15 cellular contexts compared by ENCODE assay signal in genomic region chr4:1717129-1718094, GRCh38. TPM values are rescaled to one million over a fixed set of nuclear protein-coding genes. Genes with fewer than 3 reads are reported as not detected.
A peak's percentile ranks its signal among the peaks of the same experiment; 100 is the strongest.
DNase-seq lines count a peak whose midpoint lies in the region; ATAC-seq and TF ChIP-seq lines count a peak whose summit lies in the region.
"Had no signal": no experiment of that assay in that cellular context is flagged by ENCODE, and none has a peak within 500 bp of the region (broad histone marks: within the 10 kb centered on the region; RNA-seq: fewer than 3 reads in every experiment).

No MANE protein-coding gene starts in this region.

- H3K27ac ChIP-seq in stomach, result peak overlapping the region; percentile 52 to 97 (median 65)
- H3K27ac ChIP-seq: brain microvascular endothelial cell had no signal

- no peaks in the 10 kb centered on the region for H3K27me3 ChIP-seq in stomach
- H3K27me3 ChIP-seq: brain microvascular endothelial cell had no signal

- H3K9me3 Mint-ChIP-seq in activated T-cell treated with anti-CD3 and anti-CD28 coated beads, Interleukin-2, amount 50 U/mL, for 24 hours, result no peaks in the 10 kb centered on the region
- H3K9me3 Mint-ChIP-seq in dendritic cell treated with granulocyte-macrophage colony-stimulating factor and Interleukin-4, amounts not matched to agents 40 ng/mL and 50 ng/mL, for 4 days, result no peaks in the 10 kb centered on the region
- no peaks in the 10 kb centered on the region for H3K9me3 Mint-ChIP-seq in activated T-cell treated with anti-CD3 and anti-CD28 coated beads, Interleukin-2, amount 50 U/mL, for 4 hours
- H3K9me3 Mint-ChIP-seq: activated naive CD4-positive, alpha-beta T cell treated with anti-CD3 and anti-CD28 coated beads, Interleukin-2, amount 10 ng/mL, durations not matched to agents 7 days and 5 days had no signal

- no peaks in the 10 kb centered on the region for H3K27me3 Mint-ChIP-seq in activated T-cell treated with anti-CD3 and anti-CD28 coated beads, Interleukin-2, amount 50 U/mL, for 24 hours
- no peaks in the 10 kb centered on the region for H3K27me3 Mint-ChIP-seq in dendritic cell treated with granulocyte-macrophage colony-stimulating factor and Interleukin-4, amounts not matched to agents 40 ng/mL and 50 ng/mL, for 4 days
- H3K27me3 Mint-ChIP-seq in activated T-cell treated with anti-CD3 and anti-CD28 coated beads, Interleukin-2, amount 50 U/mL, for 4 hours (ENCODE audit: low read depth), result no peaks in the 10 kb centered on the region
- H3K27me3 Mint-ChIP-seq: activated naive CD4-positive, alpha-beta T cell treated with anti-CD3 and anti-CD28 coated beads, Interleukin-2, amount 10 ng/mL, durations not matched to agents 7 days and 5 days had no signal

- no peak for DNase-seq in activated T-cell treated with anti-CD3 and anti-CD28 coated beads, Interleukin-2, amount 50 U/mL, for 24 hours
- DNase-seq in activated T-cell treated with anti-CD3 and anti-CD28 coated beads for 4 hours (no peak), NCI-H2081 (lab: John Stamatoyannopoulos, UW) (peak; percentile 75 to 93), stomach (no peak), NCI-H2196 treated with DMSO at 0.1 percent for 48 hours (lab: John Stamatoyannopoulos, UW; ENCODE audit: unreplicated experiment) (no peak)
- DNase-seq in activated T-cell treated with anti-CD3 and anti-CD28 coated beads, Interleukin-2, amount 50 U/mL, for 4 hours, result no peak
- DNase-seq: activated naive CD4-positive, alpha-beta T cell treated with anti-CD3 and anti-CD28 coated beads, Interleukin-2, amount 10 ng/mL, durations not matched to agents 7 days and 5 days; brain microvascular endothelial cell; hippocampal formation; left cardiac atrium; NCI-H1092; NCI-H510A; T-helper 1 cell had no signal

- H3K27ac Mint-ChIP-seq in activated T-cell treated with anti-CD3 and anti-CD28 coated beads, Interleukin-2, amount 50 U/mL, for 24 hours, result peak overlapping the region; percentile 68
- H3K27ac Mint-ChIP-seq in dendritic cell treated with granulocyte-macrophage colony-stimulating factor and Interleukin-4, amounts not matched to agents 40 ng/mL and 50 ng/mL, for 4 days, result peak overlapping the region; percentile 74

- TF ChIP-seq EP300 in stomach (IDR thresholded peaks at IDR 0.05), result no peak

- TF ChIP-seq CTCF in stomach (IDR thresholded peaks at IDR 0.05), result no peak

- H3K36me3 Mint-ChIP-seq in activated T-cell treated with anti-CD3 and anti-CD28 coated beads, Interleukin-2, amount 50 U/mL, for 24 hours (ENCODE audit: low read depth), result peaks cover 81% of the 10 kb centered on the region
- H3K36me3 Mint-ChIP-seq in dendritic cell treated with granulocyte-macrophage colony-stimulating factor and Interleukin-4, amounts not matched to agents 40 ng/mL and 50 ng/mL, for 4 days (ENCODE audit: low read depth), result peaks cover 77% of the 10 kb centered on the region
- H3K36me3 Mint-ChIP-seq in activated T-cell treated with anti-CD3 and anti-CD28 coated beads, Interleukin-2, amount 50 U/mL, for 4 hours (ENCODE audit: insufficient read depth), result no peaks in the 10 kb centered on the region

- H3K36me3 ChIP-seq in stomach, result peaks cover 0 to 32% (median 26%) of the 10 kb centered on the region in 4 donors
- H3K36me3 ChIP-seq: brain microvascular endothelial cell had no signal

- H3K4me1 Mint-ChIP-seq in activated T-cell treated with anti-CD3 and anti-CD28 coated beads, Interleukin-2, amount 50 U/mL, for 24 hours (ENCODE audit: low read depth), result peaks cover 53% of the 10 kb centered on the region
- peaks cover 79% of the 10 kb centered on the region for H3K4me1 Mint-ChIP-seq in dendritic cell treated with granulocyte-macrophage colony-stimulating factor and Interleukin-4, amounts not matched to agents 40 ng/mL and 50 ng/mL, for 4 days (ENCODE audit: low read depth)
- H3K4me1 Mint-ChIP-seq in activated T-cell treated with anti-CD3 and anti-CD28 coated beads, Interleukin-2, amount 50 U/mL, for 4 hours (ENCODE audit: low read depth), result peaks cover 46% of the 10 kb centered on the region

- intact Hi-C loops in dendritic cell treated with granulocyte-macrophage colony-stimulating factor and Interleukin-4, amounts not matched to agents 40 ng/mL and 50 ng/mL, for 4 days (cut with micrococcal nuclease), result loop anchor here (10.0 kb wide), 2 partner anchors 133 to 287 kb away; partner anchors contain the start of gene NELFA
- intact Hi-C loops in stomach (cut with DNase I; ENCODE audit: low total_unique reads), result no loop called here

- peaks cover 70 to 87% (median 82%) of the 10 kb centered on the region in 4 donors for H3K4me1 ChIP-seq in stomach

- 80 to 88% (median 85%) methylated on average over 16 to 32 of the region's 32 CpGs for WGBS in stomach, 5 donors

- no peak for TF ChIP-seq POLR2A in stomach (IDR thresholded peaks at IDR 0.05)

- H3K9me3 ChIP-seq in stomach, result no peaks in the 10 kb centered on the region

- H3K4me3 Mint-ChIP-seq in activated T-cell treated with anti-CD3 and anti-CD28 coated beads, Interleukin-2, amount 50 U/mL, for 24 hours, result peak overlapping the region; percentile 15
- H3K4me3 Mint-ChIP-seq in dendritic cell treated with granulocyte-macrophage colony-stimulating factor and Interleukin-4, amounts not matched to agents 40 ng/mL and 50 ng/mL, for 4 days, result no peak overlapping the region
- H3K4me3 Mint-ChIP-seq in activated T-cell treated with anti-CD3 and anti-CD28 coated beads, Interleukin-2, amount 50 U/mL, for 4 hours, result no peak overlapping the region
- H3K4me3 Mint-ChIP-seq: activated naive CD4-positive, alpha-beta T cell treated with anti-CD3 and anti-CD28 coated beads, Interleukin-2, amount 10 ng/mL, durations not matched to agents 7 days and 5 days had no signal

- no peak for ATAC-seq in activated T-cell treated with anti-CD3 and anti-CD28 coated beads, Interleukin-2, amount 50 U/mL, for 4 hours
- no peak for ATAC-seq in GM18511 (IDR thresholded peaks at IDR 0.05; ENCODE audit: unreplicated experiment)
- ATAC-seq: left cardiac atrium had no signal

- H3K4me3 ChIP-seq in stomach, result peak overlapping the region in 1 of 4 donors; percentile 6

RNA-seq across cellular contexts. Expression of gene TMEM129, which starts 3.7 kb away (rescaled TPM):
- total RNA-seq in stomach, result 100 to 1,000 TPM in 2 of 5 donors, 10 to 100 TPM in 2, 1 to 10 TPM in 1; 9.9 to 171 (median 41.6) TPM
- 10 to 100 TPM; 13.7 to 29.9 (median 19.1) TPM for polyA plus RNA-seq in stomach
- total RNA-seq in activated T-cell treated with anti-CD3 and anti-CD28 coated beads, Interleukin-2, amount 50 U/mL, for 4 hours, result 10 to 100 TPM; 17.4 to 21.8 (median 17.6) TPM

RNA-seq across cellular contexts. Expression of gene TACC3, which starts 3.9 kb away (rescaled TPM):
- 10 to 100 TPM in 4 of 5 donors, 1 to 10 TPM in 1; 9.5 to 74.1 (median 30.9) TPM for total RNA-seq in stomach
- polyA plus RNA-seq in stomach, result 10 to 100 TPM in 2 of 3 donors, 1 to 10 TPM in 1; 7.2 to 22.7 (median 14.3) TPM
- total RNA-seq in activated T-cell treated with anti-CD3 and anti-CD28 coated beads, Interleukin-2, amount 50 U/mL, for 4 hours, result 10 to 100 TPM; 53.1 to 75.0 (median 69.3) TPM

RNA-seq across cellular contexts. Expression of gene SLBP, which starts 5.3 kb away (rescaled TPM):
- 100 to 1,000 TPM in 3 of 5 donors, 10 to 100 TPM in 2; 28.3 to 163 (median 100) TPM for total RNA-seq in stomach
- polyA plus RNA-seq in stomach, result 10 to 100 TPM; 30.9 to 35.6 (median 32.5) TPM
- total RNA-seq in activated T-cell treated with anti-CD3 and anti-CD28 coated beads, Interleukin-2, amount 50 U/mL, for 4 hours, result 100 to 1,000 TPM; 131 to 171 (median 147) TPM

RNA-seq across cellular contexts. Expression of gene FAM53A, which starts 33.3 kb away (rescaled TPM):
- total RNA-seq in stomach, result under 1 TPM in 1 of 5 donors, not detected in 4; 0.73 TPM
- 1 to 10 TPM; 1.4 to 2.8 (median 2.1) TPM for polyA plus RNA-seq in stomach
- total RNA-seq in activated T-cell treated with anti-CD3 and anti-CD28 coated beads, Interleukin-2, amount 50 U/mL, for 4 hours, result 1 to 10 TPM; 1.3 to 4.0 (median 1.6) TPM

Comparison
In these comparisons a context has a peak if more than half of its experiments do, and no peak if none do; other contexts are left out.
1. DNase-seq: peak in NCI-H2081 (2 of 2); none in activated T-cell treated with anti-CD3 and anti-CD28 coated beads, Interleukin-2, amount 50 U/mL, for 24 hours (single experiment), activated T-cell treated with anti-CD3 and anti-CD28 coated beads for 4 hours (single experiment), stomach (single experiment), activated T-cell treated with anti-CD3 and anti-CD28 coated beads, Interleukin-2, amount 50 U/mL, for 4 hours (single experiment) and NCI-H2196 treated with DMSO at 0.1 percent for 48 hours (single experiment).